ENCODE assay signal across 9 cellular contexts in genomic region chr1:114458208-114458777, GRCh38. TPM values are rescaled to one million over a fixed set of nuclear protein-coding genes. Genes with fewer than 3 reads are reported as not detected.
DNase-seq lines count a peak whose midpoint lies in the region; ATAC-seq and TF ChIP-seq lines count a peak whose summit lies in the region.
"Had no signal": no experiment of that assay in that cellular context is flagged by ENCODE, and none has a peak within 500 bp of the region (broad histone marks: within the 10 kb centered on the region; RNA-seq: fewer than 3 reads in every experiment).

No MANE protein-coding gene starts in this region.

- H3K4me1 Mint-ChIP-seq in CD4-positive, alpha-beta memory T cell = peaks cover 10 to 18% (median 14%) of the 10 kb centered on the region in 4 donors
- H3K4me1 Mint-ChIP-seq in activated naive CD8-positive, alpha-beta T cell treated with anti-CD3 and anti-CD28 coated beads, Interleukin-2, amount 50 U/mL, for 24 hours = peaks cover 17% of the 10 kb centered on the region

- H3K27me3 ChIP-seq in CD4-positive, alpha-beta memory T cell (ENCODE audit: insufficient read depth, low read length) = no peaks in the 10 kb centered on the region
- no peaks in the 10 kb centered on the region for H3K27me3 ChIP-seq in lower lobe of right lung (ENCODE audit: low read depth)

- no peak for DNase-seq in CD4-positive, alpha-beta memory T cell
- DNase-seq in HT1080 (ENCODE audit: low read depth) = peak; percentile 86
- DNase-seq in activated naive CD8-positive, alpha-beta T cell treated with anti-CD3 and anti-CD28 coated beads, Interleukin-2, amount 50 U/mL, for 24 hours = no peak
- DNase-seq in lower lobe of right lung = no peak
- no peak for DNase-seq in NCI-H774 (lab: John Stamatoyannopoulos, UW)
- no peak for DNase-seq in middle frontal gyrus (ENCODE audit: extremely low spot score, low spot score)
- no peak for DNase-seq in pons (ENCODE audit: low spot score)
- DNase-seq in activated gamma-delta T cell treated with Interleukin-2 at 50 U/mL for 16 hours = no peak
- DNase-seq: NCI-H345 had no signal

- peak; percentile 90 for ATAC-seq in activated naive CD8-positive, alpha-beta T cell treated with anti-CD3 and anti-CD28 coated beads, Interleukin-2, amount 50 U/mL, for 24 hours
- peak; percentile 39 to 59 for ATAC-seq in lower lobe of right lung

- POLR2A ChIA-PET in CD4-positive, alpha-beta memory T cell (lab: Charles Lee; ENCODE audit: partially characterized antibody) = no interaction called here

- H3K36me3 Mint-ChIP-seq in CD4-positive, alpha-beta memory T cell = peaks cover 69 to 75% of the 10 kb centered on the region in 2 donors
- peaks cover 57% of the 10 kb centered on the region for H3K36me3 Mint-ChIP-seq in activated naive CD8-positive, alpha-beta T cell treated with anti-CD3 and anti-CD28 coated beads, Interleukin-2, amount 50 U/mL, for 24 hours (ENCODE audit: low read depth)

- no peak overlapping the region for H3K4me3 ChIP-seq in CD4-positive, alpha-beta memory T cell (ENCODE audit: low read length in 2 of 2)
- H3K4me3 ChIP-seq in lower lobe of right lung = no peak overlapping the region

- H3K4me1 ChIP-seq in CD4-positive, alpha-beta memory T cell (ENCODE audit: insufficient read depth, low read length) = peaks cover 7% of the 10 kb centered on the region
- H3K4me1 ChIP-seq in lower lobe of right lung = peaks cover 12% of the 10 kb centered on the region

- H3K9me3 ChIP-seq in CD4-positive, alpha-beta memory T cell (ENCODE audit: control insufficient read depth in 1 of 2, low read length in 2 of 2) = no peaks in the 10 kb centered on the region
- no peaks in the 10 kb centered on the region for H3K9me3 ChIP-seq in lower lobe of right lung

- CTCF ChIA-PET in CD4-positive, alpha-beta memory T cell (lab: Charles Lee; ENCODE audit: partially characterized antibody) = interaction anchor here (1.7 kb wide), 1 partner anchor 10 kb away, joined by 3 read pairs; no protein-coding TSS in a partner anchor

- peaks cover 12% of the 10 kb centered on the region for H3K36me3 ChIP-seq in CD4-positive, alpha-beta memory T cell (ENCODE audit: insufficient read depth, low read length)
- peaks cover 19% of the 10 kb centered on the region for H3K36me3 ChIP-seq in lower lobe of right lung

- intact Hi-C loops in CD4-positive, alpha-beta memory T cell (cut with micrococcal nuclease) = no loop called here
- intact Hi-C loops in lower lobe of right lung (cut with DNase I) = no loop called here

- no peak overlapping the region for H3K4me3 Mint-ChIP-seq in CD4-positive, alpha-beta memory T cell
- no peak overlapping the region for H3K4me3 Mint-ChIP-seq in activated naive CD8-positive, alpha-beta T cell treated with anti-CD3 and anti-CD28 coated beads, Interleukin-2, amount 50 U/mL, for 24 hours

- peak overlapping the region in 6 of 7 donors; percentile 10 to 71 (median 44) for H3K27ac Mint-ChIP-seq in CD4-positive, alpha-beta memory T cell
- H3K27ac Mint-ChIP-seq in activated naive CD8-positive, alpha-beta T cell treated with anti-CD3 and anti-CD28 coated beads, Interleukin-2, amount 50 U/mL, for 24 hours = peak overlapping the region; percentile 26

- no peak for TF ChIP-seq CTCF in lower lobe of right lung (IDR thresholded peaks at IDR 0.05)

- no peak overlapping the region for H3K27ac ChIP-seq in CD4-positive, alpha-beta memory T cell (ENCODE audit: low read depth, low read length)
- no peak overlapping the region for H3K27ac ChIP-seq in lower lobe of right lung

- no peaks in the 10 kb centered on the region for H3K27me3 Mint-ChIP-seq in CD4-positive, alpha-beta memory T cell
- no peaks in the 10 kb centered on the region for H3K27me3 Mint-ChIP-seq in activated naive CD8-positive, alpha-beta T cell treated with anti-CD3 and anti-CD28 coated beads, Interleukin-2, amount 50 U/mL, for 24 hours

- peaks cover 0 to 2% (median 0%) of the 10 kb centered on the region in 8 donors for H3K9me3 Mint-ChIP-seq in CD4-positive, alpha-beta memory T cell
- no peaks in the 10 kb centered on the region for H3K9me3 Mint-ChIP-seq in activated naive CD8-positive, alpha-beta T cell treated with anti-CD3 and anti-CD28 coated beads, Interleukin-2, amount 50 U/mL, for 24 hours

RNA-seq across cellular contexts. Expression of gene TRIM33, which starts 52.7 kb away (rescaled TPM):
- 10 to 100 TPM; 50.6 to 54.4 TPM for total RNA-seq in CD4-positive, alpha-beta memory T cell
- 10 to 100 TPM; 26.8 to 33.6 TPM for polyA plus RNA-seq in CD4-positive, alpha-beta memory T cell
- 23.4 and 40.5 TPM in 2 replicates for total RNA-seq in HT1080 (2014; rRNA removed; shearing (Covaris generic))
- 11.5 and 18.0 TPM in 2 replicates for polyA plus RNA-seq in HT1080 (2015; cell fraction: cytosol; rRNA removed)
- 28.7 and 30.5 TPM in 2 replicates for polyA plus RNA-seq in HT1080 (2015; cell fraction: nucleus; rRNA removed)
- total RNA-seq in lower lobe of right lung = 36.4 TPM
